ENCODE assay signal across 32 cellular contexts in the genomic region with DNA sequence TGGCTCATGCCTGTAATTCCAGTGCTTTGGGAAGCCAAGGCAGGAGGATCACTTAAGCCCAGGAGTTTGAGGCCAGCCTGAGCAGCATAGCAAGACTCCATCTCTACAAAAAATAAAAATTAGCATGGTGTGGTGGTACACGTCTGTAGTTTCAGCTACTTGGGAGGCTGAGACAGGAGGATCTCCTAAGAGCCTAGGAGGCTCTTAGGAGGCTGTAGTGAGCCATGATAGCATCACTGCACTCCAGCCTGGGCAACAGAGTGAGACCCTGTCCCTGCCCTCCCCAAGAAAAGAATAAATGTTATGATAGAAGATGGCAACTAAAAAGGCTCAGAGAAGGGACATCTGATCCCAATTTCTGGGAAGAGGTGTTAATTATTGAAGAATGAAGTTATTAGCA. TPM values are rescaled to one million over a fixed set of nuclear protein-coding genes. Genes with fewer than 3 reads are reported as not detected.
A peak's percentile ranks its signal among the peaks of the same experiment; 100 is the strongest.
DNase-seq lines count a peak whose midpoint lies in the region; ATAC-seq and TF ChIP-seq lines count a peak whose summit lies in the region.
"Had no signal": no experiment of that assay in that cellular context is flagged by ENCODE, and none has a peak within 500 bp of the region (broad histone marks: within the 10 kb centered on the region; RNA-seq: fewer than 3 reads in every experiment).

No MANE protein-coding gene starts in this region.

- H3K23ac ChIP-seq in H9 (ENCODE audit: insufficient read length, low read depth, low read length): no peak overlapping the region

- no peak overlapping the region for H4K91ac ChIP-seq in H9 (ENCODE audit: insufficient read length, low read depth, low read length)

- H2BK120ac ChIP-seq in H9 (ENCODE audit: low read depth, low read length, poor library complexity, severe bottlenecking): no peak overlapping the region

- H3K9me3 Mint-ChIP-seq in activated naive CD4-positive, alpha-beta T cell treated with anti-CD3 and anti-CD28 coated beads, Interleukin-2, amount 50 U/mL, for 72 hours: no peaks in the 10 kb centered on the region
- no peaks in the 10 kb centered on the region; a peak in 1 of 5 replicates for H3K9me3 Mint-ChIP-seq in H9
- no peaks in the 10 kb centered on the region for H3K9me3 Mint-ChIP-seq in neural progenitor cell
- H3K9me3 Mint-ChIP-seq: CD8-positive, alpha-beta T cell had no signal

- H3K23me2 ChIP-seq in H9 (ENCODE audit: insufficient read length, low read depth, low read length, poor library complexity, severe bottlenecking): peaks cover 10% of the 10 kb centered on the region

- H3K56ac ChIP-seq in H9 (ENCODE audit: insufficient read length, low read depth, low read length): no peak overlapping the region

- H3T11ph ChIP-seq in H9 (ENCODE audit: low read length): no peak overlapping the region

- no peak for DNase-seq in activated naive CD4-positive, alpha-beta T cell treated with anti-CD3 and anti-CD28 coated beads, Interleukin-2, amount 50 U/mL, for 72 hours (ENCODE audit: low spot score in 2 of 2)
- no peak for DNase-seq in activated naive CD4-positive, alpha-beta T cell (lab: John Stamatoyannopoulos, UW)
- DNase-seq in H9 (no peak), erythroblast (lab: John Stamatoyannopoulos, UW) (peak; percentile 23 to 35), neural progenitor cell (ENCODE audit: low spot score) (no peak), NCI-H1092 treated with DMSO at 0.1 percent for 48 hours (lab: John Stamatoyannopoulos, UW) (no peak)
- DNase-seq: AML-193; Caco-2; CD8-positive, alpha-beta T cell; DMS 273 treated with DMSO at 0.1 percent for 48 hours; DMS79; EL; GDM1; GM23248; H7; IMR-90; MM.1S; NCI-H1417; NCI-H1694 treated with DMSO at 0.1 percent for 48 hours; NCI-H2081; NCI-H2227 treated with DMSO at 0.1 percent for 48 hours; NCI-H510A; NCI-H69; Right ventricle myocardium superior; RPMI8226 had no signal

- H3K4ac ChIP-seq in H9 (ENCODE audit: low read depth, low read length): no peak overlapping the region

- H3K9me3 ChIP-seq in H9 (ENCODE audit: control insufficient read depth, low read depth, low read length) (no peaks in the 10 kb centered on the region), neural progenitor cell (ENCODE audit: low read depth) (no peaks in the 10 kb centered on the region)
- H3K9me3 ChIP-seq: A549; BLaER1 treated with 17β-estradiol and CSF1 and Interleukin-3, amounts not matched to agents 10 nM and 100 nM; Caco-2; SJSA1 had no signal

- no peaks in the 10 kb centered on the region for H3K79me1 ChIP-seq in H9 (ENCODE audit: insufficient read depth, low read depth, low read length, poor library complexity, severe bottlenecking)

- no peaks in the 10 kb centered on the region for H3K4me1 ChIP-seq in H9 (ENCODE audit: insufficient read depth, low read length)
- H3K4me1 ChIP-seq in neural progenitor cell: peaks cover 28% of the 10 kb centered on the region

- ATAC-seq in activated naive CD4-positive, alpha-beta T cell treated with anti-CD3 and anti-CD28 coated beads, Interleukin-2, amount 50 U/mL, for 72 hours: no peak
- no peak for ATAC-seq in GM21360 (IDR thresholded peaks at IDR 0.05; ENCODE audit: unreplicated experiment)
- no peak for ATAC-seq in GM18868 (IDR thresholded peaks at IDR 0.05; ENCODE audit: unreplicated experiment)
- ATAC-seq: A549; CD8-positive, alpha-beta T cell; GM12878 had no signal

- no peak for TF ChIP-seq CTCF in H9 (conservative IDR thresholded peaks at IDR 0.05)
- TF ChIP-seq CTCF in neural progenitor cell (IDR thresholded peaks at IDR 0.05): no peak

- peaks cover 54% of the 10 kb centered on the region for H3F3A ChIP-seq in neural progenitor cell (ENCODE audit: low read depth)

- H4K8ac ChIP-seq in H9 (replicated peaks; ENCODE audit: insufficient read length, low read depth, low read length): no peak overlapping the region

- H4K5ac ChIP-seq in H9 (ENCODE audit: insufficient read length, low read depth, low read length): no peak overlapping the region

- H2AFZ ChIP-seq in H9 (ENCODE audit: low read length): no peak overlapping the region
- peak overlapping the region; percentile 4 for H2AFZ ChIP-seq in neural progenitor cell (replicated peaks)
- H2AFZ ChIP-seq: GM23248 had no signal

- no peak overlapping the region for H3K18ac ChIP-seq in H9 (ENCODE audit: insufficient read length, low read depth, low read length)

- TF ChIP-seq POLR2A in erythroblast (IDR thresholded peaks at IDR 0.05; ENCODE audit: low read length): no peak

- no peak overlapping the region for H2AK5ac ChIP-seq in H9 (ENCODE audit: insufficient read length, low read length)

- H4K20me1 ChIP-seq in H9 (ENCODE audit: control insufficient read depth, insufficient read depth, insufficient read length): no peaks in the 10 kb centered on the region
- no peaks in the 10 kb centered on the region for H4K20me1 ChIP-seq in neural progenitor cell (ENCODE audit: low read depth)
- H4K20me1 ChIP-seq: BLaER1 treated with 17β-estradiol and CSF1 and Interleukin-3, amounts not matched to agents 10 nM and 100 nM had no signal

- H3K36me3 ChIP-seq in neural progenitor cell: no peaks in the 10 kb centered on the region
- H3K36me3 ChIP-seq: BLaER1 treated with 17β-estradiol and CSF1 and Interleukin-3, amounts not matched to agents 10 nM and 100 nM had no signal

- H3K27ac Mint-ChIP-seq in activated naive CD4-positive, alpha-beta T cell treated with anti-CD3 and anti-CD28 coated beads, Interleukin-2, amount 50 U/mL, for 72 hours: peak overlapping the region; percentile 7 to 14
- H3K27ac Mint-ChIP-seq in H9 (peak overlapping the region in 2 of 3 experiments; percentile 15 to 43; a peak in 2 of 7 replicates), neural progenitor cell (no peak overlapping the region)
- H3K27ac Mint-ChIP-seq: CD8-positive, alpha-beta T cell had no signal

- peaks cover 36 to 47% of the 10 kb centered on the region in 2 experiments for H3K4me1 Mint-ChIP-seq in H9
- H3K4me1 Mint-ChIP-seq in neural progenitor cell: peaks cover 26% of the 10 kb centered on the region

- H3K27me3 ChIP-seq in H9 (ENCODE audit: insufficient read depth, low read length) (no peaks in the 10 kb centered on the region), neural progenitor cell (no peaks in the 10 kb centered on the region)
- H3K27me3 ChIP-seq: BLaER1 treated with 17β-estradiol and CSF1 and Interleukin-3, amounts not matched to agents 10 nM and 100 nM; SJSA1 had no signal

- peaks cover 9 to 11% of the 10 kb centered on the region in 2 donors for H3K36me3 Mint-ChIP-seq in activated naive CD4-positive, alpha-beta T cell treated with anti-CD3 and anti-CD28 coated beads, Interleukin-2, amount 50 U/mL, for 72 hours
- H3K36me3 Mint-ChIP-seq in H9 (ENCODE audit: insufficient read depth in 1 of 3, low read depth in 3 of 3) (no peaks in the 10 kb centered on the region; a peak in 1 of 7 replicates), neural progenitor cell (no peaks in the 10 kb centered on the region)

- H3K9ac ChIP-seq in H9 (ENCODE audit: extremely low read depth, insufficient read length, low read length) (no peak overlapping the region), neural progenitor cell (no peak overlapping the region)
- H3K9ac ChIP-seq: BLaER1 treated with 17β-estradiol and CSF1 and Interleukin-3, amounts not matched to agents 10 nM and 100 nM; GM23248; KMS-11 had no signal

- H3K14ac ChIP-seq in H9 (ENCODE audit: insufficient read depth, low read length): no peak overlapping the region

- H3K27ac ChIP-seq in H9 (ENCODE audit: insufficient read length, low read depth, low read length) (no peak overlapping the region), neural progenitor cell (no peak overlapping the region)
- H3K27ac ChIP-seq: A549; BLaER1 treated with 17β-estradiol and CSF1 and Interleukin-3, amounts not matched to agents 10 nM and 100 nM; GM23248; KMS-11; SJSA1 had no signal

- H2BK5ac ChIP-seq in H9 (ENCODE audit: insufficient read length, low read length): no peak overlapping the region

- no CpG with 5 or more reads among the region's 1 CpG for WGBS in H9 (ENCODE audit: extremely low coverage, insufficient read length, low lambda C conversion rate)

- H2BK12ac ChIP-seq in H9 (ENCODE audit: insufficient read length, low read depth, low read length): no peak overlapping the region

- H3K4me3 Mint-ChIP-seq in H9 (no peak overlapping the region), neural progenitor cell (no peak overlapping the region)
- H3K4me3 Mint-ChIP-seq: CD8-positive, alpha-beta T cell had no signal

- H3K79me2 ChIP-seq in H9 (ENCODE audit: insufficient read depth, low read length) (no peaks in the 10 kb centered on the region), neural progenitor cell (ENCODE audit: low read depth) (peaks cover 4% of the 10 kb centered on the region)

- H3K4me2 ChIP-seq in H9 (ENCODE audit: insufficient read depth, insufficient read length, low read length) (no peak overlapping the region), neural progenitor cell (no peak overlapping the region)
- H3K4me2 ChIP-seq: A549; BLaER1 treated with 17β-estradiol and CSF1 and Interleukin-3, amounts not matched to agents 10 nM and 100 nM; KMS-11 had no signal

- H2BK15ac ChIP-seq in H9 (ENCODE audit: low read depth, low read length): no peak overlapping the region

- H3K4me3 ChIP-seq in neural progenitor cell: no peak overlapping the region
- H3K4me3 ChIP-seq: A549; BLaER1 treated with 17β-estradiol and CSF1 and Interleukin-3, amounts not matched to agents 10 nM and 100 nM; GM12878; GM23248; SJSA1 had no signal

- H2BK20ac ChIP-seq in H9 (ENCODE audit: low read depth, low read length, poor library complexity, severe bottlenecking): no peak overlapping the region

- H3K27me3 Mint-ChIP-seq in H9 (ENCODE audit: low read depth) (peaks cover 1% of the 10 kb centered on the region; the same call in 1 of the 2 replicates), neural progenitor cell (ENCODE audit: insufficient read depth, low read depth) (peaks cover 2% of the 10 kb centered on the region)

RNA-seq across cellular contexts. Expression of a gene that starts 3.2 kb away (rescaled TPM):
- 1 to 10 TPM; 1.4 to 1.6 TPM for total RNA-seq in activated naive CD4-positive, alpha-beta T cell treated with anti-CD3 and anti-CD28 coated beads, Interleukin-2, amount 50 U/mL, for 72 hours
- total RNA-seq in H9 (2021): 9.1 and 9.8 TPM in 2 replicates
- total RNA-seq in neural progenitor cell (ENCODE audit: low replicate concordance): 6.2 and 6.5 TPM in 2 replicates
- total RNA-seq: CD8-positive, alpha-beta T cell had no signal

RNA-seq across cellular contexts. Expression of a gene that starts 3.6 kb away (rescaled TPM):
- total RNA-seq in activated naive CD4-positive, alpha-beta T cell treated with anti-CD3 and anti-CD28 coated beads, Interleukin-2, amount 50 U/mL, for 72 hours: 10 to 100 TPM; 25.8 to 33.6 TPM
- total RNA-seq in H9 (2021): 13.4 and 13.9 TPM in 2 replicates
- 11.4 and 13.3 TPM in 2 replicates for total RNA-seq in neural progenitor cell (ENCODE audit: low replicate concordance)

Comparison
In these comparisons a context has a peak if more than half of its experiments do, and no peak if none do; other contexts are left out.
1. DNase-seq: peak in erythroblast (2 of 2); none in activated naive CD4-positive, alpha-beta T cell treated with anti-CD3 and anti-CD28 coated beads, Interleukin-2, amount 50 U/mL, for 72 hours (0 of 2), activated naive CD4-positive, alpha-beta T cell (0 of 4), H9 (single experiment), neural progenitor cell (single experiment) and NCI-H1092 treated with DMSO at 0.1 percent for 48 hours (single experiment).